9 cellular contexts compared by ENCODE assay signal in genomic region chr11:9765320-9766101, GRCh38.
DNase-seq lines count a peak whose midpoint lies in the region; ATAC-seq and TF ChIP-seq lines count a peak whose summit lies in the region.
"Had no signal": no experiment of that assay in that cellular context is flagged by ENCODE, and none has a peak within 500 bp of the region (broad histone marks: within the 10 kb centered on the region; RNA-seq: fewer than 3 reads in every experiment).

No MANE protein-coding gene starts in this region.

- H3K79me2 ChIP-seq in H9 (ENCODE audit: insufficient read depth, low read length): no peaks in the 10 kb centered on the region

- ATAC-seq in HG03045 (IDR thresholded peaks at IDR 0.05; ENCODE audit: unreplicated experiment): no peak

- H2BK5ac ChIP-seq in H9 (ENCODE audit: insufficient read length, low read length): no peak overlapping the region

- H4K8ac ChIP-seq in H9 (replicated peaks; ENCODE audit: insufficient read length, low read depth, low read length): no peak overlapping the region

- no peak overlapping the region for H2BK120ac ChIP-seq in H9 (ENCODE audit: low read depth, low read length, poor library complexity, severe bottlenecking)

- no peak overlapping the region for H3T11ph ChIP-seq in H9 (ENCODE audit: low read length)

- H2BK20ac ChIP-seq in H9 (ENCODE audit: low read depth, low read length, poor library complexity, severe bottlenecking): no peak overlapping the region

- no peak overlapping the region for H2BK12ac ChIP-seq in H9 (ENCODE audit: insufficient read length, low read depth, low read length)

- H3K23ac ChIP-seq in H9 (ENCODE audit: insufficient read length, low read depth, low read length): no peak overlapping the region

- peak overlapping the region; percentile 3 to 78 (median 22); a peak in 4 of 7 replicates for H3K27ac Mint-ChIP-seq in H9

- no peak overlapping the region for H2AFZ ChIP-seq in H9 (ENCODE audit: low read length)

- peak overlapping the region; percentile 38 for H3K18ac ChIP-seq in H9 (ENCODE audit: insufficient read length, low read depth, low read length)

- H3K36me3 ChIP-seq in thymus (ENCODE audit: control insufficient read depth, insufficient read depth): no peaks in the 10 kb centered on the region
- H3K36me3 ChIP-seq: neutrophil had no signal

- no peaks in the 10 kb centered on the region; a peak in 1 of 5 replicates for H3K9me3 Mint-ChIP-seq in H9

- H3K4me1 ChIP-seq in H9 (ENCODE audit: insufficient read depth, low read length) (no peaks in the 10 kb centered on the region; the same call in none of the 2 replicates), thymus (ENCODE audit: control insufficient read depth, insufficient read depth, low read length) (no peaks in the 10 kb centered on the region)

- no peaks in the 10 kb centered on the region for H3K23me2 ChIP-seq in H9 (ENCODE audit: insufficient read length, low read depth, low read length, poor library complexity, severe bottlenecking)

- H3K36me3 Mint-ChIP-seq in H9 (ENCODE audit: insufficient read depth in 1 of 3, low read depth in 3 of 3): peaks cover 0 to 4% (median 0%) of the 10 kb centered on the region in 3 experiments; a peak in 2 of 7 replicates

- H4K20me1 ChIP-seq in H9 (ENCODE audit: control insufficient read depth, insufficient read depth, insufficient read length): no peaks in the 10 kb centered on the region

- H3K4me2 ChIP-seq in H9 (ENCODE audit: insufficient read depth, insufficient read length, low read length): no peak overlapping the region

- no peak overlapping the region for H3K14ac ChIP-seq in H9 (ENCODE audit: insufficient read depth, low read length)

- peaks cover 9 to 10% of the 10 kb centered on the region in 2 experiments for H3K4me1 Mint-ChIP-seq in H9

- no peak overlapping the region for H3K56ac ChIP-seq in H9 (ENCODE audit: insufficient read length, low read depth, low read length)

- no peaks in the 10 kb centered on the region for H3K27me3 ChIP-seq in H9 (ENCODE audit: insufficient read depth, low read length)
- H3K27me3 ChIP-seq in thymus (ENCODE audit: control insufficient read depth, insufficient read depth): no peaks in the 10 kb centered on the region
- H3K27me3 ChIP-seq: neutrophil had no signal

- TF ChIP-seq CTCF in H9 (conservative IDR thresholded peaks at IDR 0.05): no peak

- no peak overlapping the region for H3K4me3 ChIP-seq in thymus (ENCODE audit: low read length)
- H3K4me3 ChIP-seq: SK-N-MC had no signal

- WGBS in H9 (ENCODE audit: extremely low coverage, insufficient read length, low lambda C conversion rate): no CpG with 5 or more reads among the region's 5 CpGs
- WGBS in thymus: 95% methylated on average over 5 of the region's 5 CpGs

- H3K27ac ChIP-seq in H9 (ENCODE audit: insufficient read length, low read depth, low read length) (no peak overlapping the region), thymus (ENCODE audit: low read depth) (peak overlapping the region; percentile 8)
- H3K27ac ChIP-seq: neutrophil, SK-N-MC had no signal

- H3K4me3 Mint-ChIP-seq in H9: no peak overlapping the region

- H3K9me3 ChIP-seq in H9 (ENCODE audit: control insufficient read depth, low read depth, low read length) (no peaks in the 10 kb centered on the region), thymus (ENCODE audit: control insufficient read depth) (no peaks in the 10 kb centered on the region)
- H3K9me3 ChIP-seq: neutrophil had no signal

- H3K27me3 Mint-ChIP-seq in H9 (ENCODE audit: low read depth): no peaks in the 10 kb centered on the region

- no peak overlapping the region for H4K5ac ChIP-seq in H9 (ENCODE audit: insufficient read length, low read depth, low read length)

- peak overlapping the region; percentile 62; the same call in 1 of the 2 replicates for H2BK15ac ChIP-seq in H9 (ENCODE audit: low read depth, low read length)

- no peaks in the 10 kb centered on the region for H3K79me1 ChIP-seq in H9 (ENCODE audit: insufficient read depth, low read depth, low read length, poor library complexity, severe bottlenecking)

- no peak overlapping the region for H3K4ac ChIP-seq in H9 (ENCODE audit: low read depth, low read length)

- peak; percentile 82 for DNase-seq in H9
- peak; percentile 60 for DNase-seq in T1000 (lab: John Stamatoyannopoulos, UW)
- peak; percentile 71 for DNase-seq in iPS-NIHi11 (ENCODE audit: low spot score)
- DNase-seq in NCI-H2196 (lab: John Stamatoyannopoulos, UW; ENCODE audit: unreplicated experiment): no peak
- DNase-seq in activated CD4-positive, alpha-beta T cell treated with anti-CD3 and anti-CD28 coated beads for 48 hours: no peak

- no peak overlapping the region for H2AK5ac ChIP-seq in H9 (ENCODE audit: insufficient read length, low read length)

- no peak overlapping the region for H3K9ac ChIP-seq in H9 (ENCODE audit: extremely low read depth, insufficient read length, low read length)

- H4K91ac ChIP-seq in H9 (ENCODE audit: insufficient read length, low read depth, low read length): no peak overlapping the region

Comparison
In these comparisons a context has a peak if more than half of its experiments do, and no peak if none do; other contexts are left out.
1. DNase-seq: peak in H9 (single experiment), T1000 (single experiment) and iPS-NIHi11 (single experiment); none in NCI-H2196 (single experiment) and activated CD4-positive, alpha-beta T cell treated with anti-CD3 and anti-CD28 coated beads for 48 hours (single experiment).